In the genomic region with DNA sequence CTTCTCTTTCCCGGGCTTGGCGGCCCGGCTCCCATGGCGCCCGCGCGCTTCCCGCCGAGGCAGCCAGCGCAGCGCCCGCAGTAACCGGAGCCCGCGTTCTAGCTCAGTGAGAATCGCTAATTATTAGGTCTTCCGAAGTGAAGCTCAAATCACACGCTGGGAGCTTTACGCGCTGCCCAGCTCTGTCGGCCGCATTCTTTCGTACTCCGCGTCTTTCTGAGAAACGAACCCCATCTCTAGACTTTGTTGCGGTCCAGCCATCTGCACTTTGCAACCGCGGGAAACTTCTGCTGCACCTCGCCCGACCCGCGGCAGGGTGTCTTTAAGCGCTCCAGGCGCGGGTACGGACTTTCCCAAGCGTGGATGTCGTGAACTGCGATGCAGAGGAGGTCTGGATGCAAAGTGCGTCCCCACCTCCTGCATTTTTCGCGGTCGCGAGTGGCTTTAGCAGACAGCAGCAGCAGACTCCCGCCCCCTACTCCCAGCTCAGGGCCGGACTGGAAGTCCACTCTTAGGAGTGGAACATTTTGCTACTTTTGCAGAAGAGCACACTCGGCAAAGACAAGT, we compare ENCODE assay signal across 9 cellular contexts. TPM values are rescaled to one million over a fixed set of nuclear protein-coding genes. Genes with fewer than 3 reads are reported as not detected.
DNase-seq lines count a peak whose midpoint lies in the region; ATAC-seq and TF ChIP-seq lines count a peak whose summit lies in the region.
"Had no signal": no experiment of that assay in that cellular context is flagged by ENCODE, and none has a peak within 500 bp of the region (broad histone marks: within the 10 kb centered on the region; RNA-seq: fewer than 3 reads in every experiment).

No MANE protein-coding gene starts in this region.

- H4K20me1 ChIP-seq in PC-9 (ENCODE audit: insufficient read depth) = no peaks in the 10 kb centered on the region

- POLR2A ChIA-PET in PC-9 (lab: Charles Lee; ENCODE audit: unreplicated experiment) = no interaction called here

- TF ChIP-seq CTCF in fibroblast of the aortic adventitia (IDR thresholded peaks at IDR 0.05; ENCODE audit: insufficient read depth, low read length) (no peak), PC-9 (conservative IDR thresholded peaks at IDR 0.05) (no peak)

- no peak for ATAC-seq in activated CD8-positive, alpha-beta memory T cell treated with anti-CD3 and anti-CD28 coated beads, Interleukin-2, amount 10 ng/mL, durations not matched to agents 7 days and 5 days
- peak; percentile 27 for ATAC-seq in stimulated activated naive CD8-positive, alpha-beta T cell treated with anti-CD3 and anti-CD28 coated beads, Interleukin-15, amount 100 ng/mL, for 72 hours

- H3K27me3 Mint-ChIP-seq in activated CD8-positive, alpha-beta memory T cell treated with anti-CD3 and anti-CD28 coated beads, Interleukin-2, amount 10 ng/mL, durations not matched to agents 7 days and 5 days = peaks cover 86% of the 10 kb centered on the region
- peaks cover 100% of the 10 kb centered on the region for H3K27me3 Mint-ChIP-seq in stimulated activated naive CD8-positive, alpha-beta T cell treated with anti-CD3 and anti-CD28 coated beads, Interleukin-15, amount 100 ng/mL, for 72 hours

- H3K36me3 ChIP-seq in PC-9 (ENCODE audit: low read depth) = no peaks in the 10 kb centered on the region

- peaks cover under 1% of the 10 kb centered on the region for H3K36me3 Mint-ChIP-seq in activated CD8-positive, alpha-beta memory T cell treated with anti-CD3 and anti-CD28 coated beads, Interleukin-2, amount 10 ng/mL, durations not matched to agents 7 days and 5 days

- peaks cover 6% of the 10 kb centered on the region; the same call in 1 of the 2 replicates for H3F3A ChIP-seq in PC-9 (ENCODE audit: insufficient read depth, low read depth)

- H3K4me3 ChIP-seq in fibroblast of the aortic adventitia (ENCODE audit: low read depth, low read length) (peak overlapping the region; percentile 13), PC-9 (no peak overlapping the region)

- BruUV-seq in PC-9 (replicated peaks; lab: Mats Ljungman, UMichigan) = no TSS peak

- H3K9me3 Mint-ChIP-seq in activated CD8-positive, alpha-beta memory T cell treated with anti-CD3 and anti-CD28 coated beads, Interleukin-2, amount 10 ng/mL, durations not matched to agents 7 days and 5 days (ENCODE audit: low read depth) = peaks cover under 1% of the 10 kb centered on the region
- H3K9me3 Mint-ChIP-seq in stimulated activated naive CD8-positive, alpha-beta T cell treated with anti-CD3 and anti-CD28 coated beads, Interleukin-15, amount 100 ng/mL, for 72 hours = no peaks in the 10 kb centered on the region

- H3K79me2 ChIP-seq in PC-9 (ENCODE audit: low read depth) = no peaks in the 10 kb centered on the region

- no peak for DNase-seq in activated CD8-positive, alpha-beta memory T cell treated with anti-CD3 and anti-CD28 coated beads, Interleukin-2, amount 10 ng/mL, durations not matched to agents 7 days and 5 days
- DNase-seq in activated CD8-positive, alpha-beta memory T cell treated with anti-CD3 and anti-CD28 coated beads, Interleukin-2, amount 50 U/mL, for 4 hours = no peak
- DNase-seq in RPMI7951 (ENCODE audit: low read depth) = peak; percentile 20
- DNase-seq in fibroblast of the aortic adventitia (ENCODE audit: low read depth) = no peak
- peak in 1 of 2 donors; percentile 38 for DNase-seq in stimulated activated naive CD8-positive, alpha-beta T cell treated with anti-CD3 and anti-CD28 coated beads, Interleukin-15, amount 100 ng/mL, for 72 hours
- no peak for DNase-seq in PC-9
- DNase-seq in stimulated activated CD4-positive, alpha-beta T cell treated with anti-CD3 and anti-CD28 coated beads, Interleukin-2, amount 100 ng/mL, for 48 hours = no peak
- no peak for DNase-seq in SK-N-DZ (ENCODE audit: low spot score)
- DNase-seq: DND-41 had no signal

- peaks cover 13% of the 10 kb centered on the region for H3K4me1 ChIP-seq in PC-9 (replicated peaks; ENCODE audit: insufficient read depth)

- H3K9me3 ChIP-seq in PC-9 (ENCODE audit: insufficient read depth, low read depth) = no peaks in the 10 kb centered on the region

- H2AFZ ChIP-seq in PC-9 = no peak overlapping the region

- H3K9me2 ChIP-seq in PC-9 (ENCODE audit: insufficient read depth) = no peaks in the 10 kb centered on the region

- H3K4me2 ChIP-seq in PC-9 = no peak overlapping the region

- intact Hi-C loops in PC-9 (cut with micrococcal nuclease; ENCODE audit: unreplicated experiment) = no loop called here

- peak overlapping the region; percentile 28 for H3K4me3 Mint-ChIP-seq in activated CD8-positive, alpha-beta memory T cell treated with anti-CD3 and anti-CD28 coated beads, Interleukin-2, amount 10 ng/mL, durations not matched to agents 7 days and 5 days
- H3K4me3 Mint-ChIP-seq in stimulated activated naive CD8-positive, alpha-beta T cell treated with anti-CD3 and anti-CD28 coated beads, Interleukin-15, amount 100 ng/mL, for 72 hours = peak overlapping the region; percentile 64 to 71

- CTCF ChIA-PET in activated CD8-positive, alpha-beta memory T cell treated with anti-CD3 and anti-CD28 coated beads, Interleukin-2, amount 10 ng/mL, durations not matched to agents 7 days and 5 days (lab: Charles Lee) = no interaction called here
- CTCF ChIA-PET in PC-9 (lab: Charles Lee) = no interaction called here

- peaks cover 22% of the 10 kb centered on the region for H3K4me1 Mint-ChIP-seq in activated CD8-positive, alpha-beta memory T cell treated with anti-CD3 and anti-CD28 coated beads, Interleukin-2, amount 10 ng/mL, durations not matched to agents 7 days and 5 days
- peaks cover 71% of the 10 kb centered on the region for H3K4me1 Mint-ChIP-seq in stimulated activated naive CD8-positive, alpha-beta T cell treated with anti-CD3 and anti-CD28 coated beads, Interleukin-15, amount 100 ng/mL, for 72 hours

- H3K27me3 ChIP-seq in PC-9 (ENCODE audit: insufficient read depth, low read depth) = no peaks in the 10 kb centered on the region

- peak overlapping the region; percentile 61 for H3K27ac Mint-ChIP-seq in activated CD8-positive, alpha-beta memory T cell treated with anti-CD3 and anti-CD28 coated beads, Interleukin-2, amount 10 ng/mL, durations not matched to agents 7 days and 5 days
- no peak overlapping the region for H3K27ac Mint-ChIP-seq in stimulated activated naive CD8-positive, alpha-beta T cell treated with anti-CD3 and anti-CD28 coated beads, Interleukin-15, amount 100 ng/mL, for 72 hours

- no peak overlapping the region for H3K27ac ChIP-seq in PC-9

RNA-seq across cellular contexts. Expression of gene PAX6, which starts 6.0 kb away (rescaled TPM):
- total RNA-seq in activated CD8-positive, alpha-beta memory T cell treated with anti-CD3 and anti-CD28 coated beads, Interleukin-2, amount 10 ng/mL, durations not matched to agents 7 days and 5 days = not detected
- 22.3 and 29.2 TPM in 2 replicates for total RNA-seq in RPMI7951 (2014; rRNA removed; shearing (Covaris generic))
- total RNA-seq in fibroblast of the aortic adventitia (ENCODE audit: low replicate concordance) = 0.63 TPM in 1 of 2 replicates, not detected in the other
- 19.8 and 29.0 TPM in 2 replicates for total RNA-seq in PC-9 (2021)
- polyA plus RNA-seq in SK-N-DZ (2014; cell fraction: cytosol; rRNA removed) = 0.65 and 0.73 TPM in 2 replicates
- polyA plus RNA-seq in SK-N-DZ (2014; cell fraction: nucleus; rRNA removed) = 0.56 and 9.3 TPM in 2 replicates

Comparison
In these comparisons a context has a peak if more than half of its experiments do, and no peak if none do; other contexts are left out.
1. RNA of gene PAX6, which starts 6.0 kb away (total RNA-seq): 22.3 to 29.2 TPM in RPMI7951 and 19.8 to 29.0 TPM in PC-9; 0.63 TPM in fibroblast of the aortic adventitia and not detected in activated CD8-positive, alpha-beta memory T cell treated with anti-CD3 and anti-CD28 coated beads, Interleukin-2, amount 10 ng/mL, durations not matched to agents 7 days and 5 days; every median in the first group is over 10 times any median in the second.